ENCODE assay signal across 24 cellular contexts in genomic region chr5:58771750-58772149, GRCh38.
"Had no signal": no experiment of that assay in that cellular context is flagged by ENCODE, and none has a peak within 500 bp of the region (broad histone marks: within the 10 kb centered on the region; RNA-seq: fewer than 3 reads in every experiment).

No MANE protein-coding gene starts in this region.

- H3K27ac ChIP-seq: HL-60, KMS-11, SJSA1, SK-N-MC had no signal

- H3K36me3 ChIP-seq: SJSA1 had no signal

- H3K4me3 Mint-ChIP-seq: IgD-negative memory B cell had no signal

- H3K27ac Mint-ChIP-seq: IgD-negative memory B cell had no signal

- ATAC-seq: K562 had no signal

- H3K9me3 ChIP-seq: SJSA1 had no signal

- H3K36me3 Mint-ChIP-seq: IgD-negative memory B cell had no signal

- FAIRE-seq: HTR-8/SVneo, K562, RCC 7860 had no signal

- H3K27me3 Mint-ChIP-seq: IgD-negative memory B cell had no signal

- H3K9me3 Mint-ChIP-seq: IgD-negative memory B cell had no signal

- H3K4me1 ChIP-seq: SJSA1 had no signal

- DNase-seq: NCI-H1092, NCI-H1105 treated with DMSO at 0.1 percent for 48 hours, NCI-H1417 treated with DMSO at 0.1 percent for 48 hours, NCI-H146, NCI-H1694 treated with DMSO at 0.1 percent for 48 hours, NCI-H1930, NCI-H2081, NCI-H2107, NCI-H2227 treated with DMSO at 0.1 percent for 48 hours, NCI-H510A, NCI-H524 treated with DMSO at 0.1 percent for 48 hours, NCI-H69, NCI-H774, Right ventricle myocardium superior, RPMI8226, SIG-M5 had no signal

- H3K4me3 ChIP-seq: K562, SJSA1, SK-N-MC had no signal
